27 cellular contexts compared by ENCODE assay signal in genomic region chr9:116141864-116142561, GRCh38. TPM values are rescaled to one million over a fixed set of nuclear protein-coding genes. Genes with fewer than 3 reads are reported as not detected.
DNase-seq lines count a peak whose midpoint lies in the region; ATAC-seq, FAIRE-seq and TF ChIP-seq lines count a peak whose summit lies in the region.
"Had no signal": no experiment of that assay in that cellular context is flagged by ENCODE, and none has a peak within 500 bp of the region (broad histone marks: within the 10 kb centered on the region; RNA-seq: fewer than 3 reads in every experiment).

No MANE protein-coding gene starts in this region.

- no peak for TF ChIP-seq CTCF in HepG2 (CRISPR knock-in tag; IDR thresholded peaks at IDR 0.05)
- TF ChIP-seq CTCF in right lobe of liver (IDR thresholded peaks at IDR 0.05): no peak
- TF ChIP-seq CTCF in OCI-LY3 (IDR thresholded peaks at IDR 0.05; ENCODE audit: low read depth, low read length): no peak
- no peak for TF ChIP-seq CTCF in epithelial cell of esophagus (IDR thresholded peaks at IDR 0.05; ENCODE audit: insufficient read depth, low read depth, low read length, missing control alignments)
- no peak for TF ChIP-seq CTCF in psoas muscle (IDR thresholded peaks at IDR 0.05)

- no peak overlapping the region for H3K4me2 ChIP-seq in HepG2 (ENCODE audit: low read depth, low read length)
- H3K4me2 ChIP-seq in OCI-LY3 (ENCODE audit: low read length): 0 out of 2 replicates have a peak overlapping the region, but pooled peaks have one; percentile 62

- POLR2A ChIA-PET in HepG2 (lab: Yijun Ruan, JAX): no interaction called here

- DNase-seq in HepG2 (ENCODE audit: low spot score) (no peak), right lobe of liver (no peak), epithelial cell of esophagus (ENCODE audit: low read depth) (peak; percentile 84), SIG-M5 treated with dmso at 0.1 percent for 504 hours (lab: John Stamatoyannopoulos, UW; ENCODE audit: unreplicated experiment) (no peak), AML-193 (lab: John Stamatoyannopoulos, UW) (no peak), psoas muscle (no peak)
- DNase-seq: activated CD4-positive, alpha-beta T cell treated with anti-CD3 and anti-CD28 coated beads, Interleukin-2, amount 50 U/mL, for 48 hours; activated CD4-positive, CD25-positive, alpha-beta regulatory T cell; activated gamma-delta T cell; CD8-positive, alpha-beta memory T cell; DMS53; islet precursor cell; NCI-H1092; NCI-H2029; NCI-H2227 treated with DMSO at 0.1 percent for 48 hours; RPMI8226; T1000 had no signal

- CTCF ChIA-PET in HepG2 (lab: Yijun Ruan, JAX; ENCODE audit: low intra/inter-chr PET ratio, low total read pairs): no interaction called here

- ATAC-seq in HepG2: no peak
- ATAC-seq in right lobe of liver: no peak
- no peak for ATAC-seq in psoas muscle
- ATAC-seq in GM18867 (IDR thresholded peaks at IDR 0.05; ENCODE audit: unreplicated experiment): no peak
- ATAC-seq: gastroesophageal sphincter; GM12878; HCT116; stimulated activated effector memory CD8-positive, alpha-beta T cell treated with anti-CD3 and anti-CD28 coated beads, Interleukin-12 subunit alpha, Interleukin-12 subunit beta, amount 100 ng/mL, for 72 hours had no signal

- no peaks in the 10 kb centered on the region for H4K20me1 ChIP-seq in HepG2 (ENCODE audit: insufficient read depth, low read length)
- H4K20me1 ChIP-seq in OCI-LY3 (ENCODE audit: insufficient read depth, low read length): no peaks in the 10 kb centered on the region

- H3K79me2 ChIP-seq in HepG2 (ENCODE audit: insufficient read depth, low read length) (no peaks in the 10 kb centered on the region), OCI-LY3 (ENCODE audit: low read length) (no peaks in the 10 kb centered on the region)

- BruUV-seq in HepG2 (replicated peaks; lab: Mats Ljungman, UMichigan): no TSS peak

- H2AFZ ChIP-seq in HepG2 (ENCODE audit: low read length) (no peak overlapping the region), OCI-LY3 (ENCODE audit: low read depth, low read length) (no peak overlapping the region)

- no peak overlapping the region for H3K4me3 ChIP-seq in HepG2 (replicated peaks in 1 of 3; ENCODE audit: insufficient read depth in 1 of 3, low read depth in 2 of 3, low read length in 3 of 3)
- H3K4me3 ChIP-seq in right lobe of liver: no peak overlapping the region
- H3K4me3 ChIP-seq in OCI-LY3 (ENCODE audit: low read length): no peak overlapping the region
- no peak overlapping the region for H3K4me3 ChIP-seq in epithelial cell of esophagus (ENCODE audit: low read length)
- no peak overlapping the region for H3K4me3 ChIP-seq in psoas muscle
- H3K4me3 ChIP-seq: cardiac muscle cell, gastroesophageal sphincter, GM12878, lung, vagina had no signal

- FAIRE-seq in HepG2 (lab: Jason Lieb, UNC): no peak
- FAIRE-seq: GM12878 had no signal

- no peaks in the 10 kb centered on the region for H3K27me3 ChIP-seq in HepG2 (ENCODE audit: control insufficient read depth in 1 of 2, insufficient read depth in 2 of 2, low read length in 2 of 2)
- no peaks in the 10 kb centered on the region for H3K27me3 ChIP-seq in right lobe of liver
- no peaks in the 10 kb centered on the region for H3K27me3 ChIP-seq in OCI-LY3 (ENCODE audit: low read depth, low read length)
- H3K27me3 ChIP-seq in psoas muscle (ENCODE audit: insufficient read depth in 3 of 3, low read length in 2 of 3): peaks cover 0 to 9% (median 0%) of the 10 kb centered on the region in 3 donors
- H3K27me3 ChIP-seq: vagina had no signal

- H3K27ac ChIP-seq in HepG2 (ENCODE audit: extremely low read length, insufficient read depth, low read length) (no peak overlapping the region), right lobe of liver (no peak overlapping the region), OCI-LY3 (ENCODE audit: low read length) (no peak overlapping the region; the same call in 1 of the 2 replicates), psoas muscle (no peak overlapping the region)
- H3K27ac ChIP-seq: cardiac muscle cell, gastroesophageal sphincter, vagina had no signal

- no peak overlapping the region for H3K9ac ChIP-seq in HepG2 (ENCODE audit: insufficient read depth, low read depth, low read length)
- H3K9ac ChIP-seq in OCI-LY3 (ENCODE audit: low read length): no peak overlapping the region

- no peaks in the 10 kb centered on the region for H3K4me1 ChIP-seq in HepG2 (ENCODE audit: insufficient read depth, low read length)
- no peaks in the 10 kb centered on the region for H3K4me1 ChIP-seq in right lobe of liver
- peaks cover 47% of the 10 kb centered on the region for H3K4me1 ChIP-seq in OCI-LY3 (ENCODE audit: low read length)
- no peaks in the 10 kb centered on the region for H3K4me1 ChIP-seq in psoas muscle
- H3K4me1 ChIP-seq: gastroesophageal sphincter, vagina had no signal

- H3K36me3 ChIP-seq in HepG2 (replicated peaks in 1 of 2; ENCODE audit: control insufficient read depth in 1 of 2, insufficient read depth in 2 of 2, low read length in 2 of 2) (no peaks in the 10 kb centered on the region), right lobe of liver (no peaks in the 10 kb centered on the region), OCI-LY3 (replicated peaks; ENCODE audit: low read depth, low read length) (no peaks in the 10 kb centered on the region), psoas muscle (ENCODE audit: insufficient read depth in 1 of 2, low read depth in 1 of 2) (no peaks in the 10 kb centered on the region)
- H3K36me3 ChIP-seq: cardiac muscle cell, gastroesophageal sphincter, vagina had no signal

- TF ChIP-seq EP300 in HepG2 (IDR thresholded peaks at IDR 0.05; ENCODE audit: low read depth in 2 of 2, low read length in 2 of 2): no peak
- TF ChIP-seq EP300 in HepG2 (CRISPR knock-in tag; IDR thresholded peaks at IDR 0.05; ENCODE audit: borderline replicate concordance): no peak

- WGBS in HepG2 (ENCODE audit: low lambda C conversion rate): 37% methylated on average over 6 of the region's 6 CpGs
- WGBS in right lobe of liver (ENCODE audit: insufficient coverage, low coverage, low lambda C conversion rate, missing lambda C conversion rate): 71% methylated on average over 5 of the region's 6 CpGs
- 75 to 81% (median 78%) methylated on average over 6 of the region's 6 CpGs for whole genome bisulfite sequencing in psoas muscle, 3 donors

- intact Hi-C loops in HepG2 (cut with micrococcal nuclease; ENCODE audit: unreplicated experiment) (no loop called here), right lobe of liver (cut with DNase I) (no loop called here), psoas muscle (cut with DNase I) (no loop called here)

- TF ChIP-seq POLR2A in HepG2 (IDR thresholded peaks at IDR 0.05; ENCODE audit: insufficient read depth in 1 of 2, low read depth in 2 of 2, low read length in 2 of 2) (no peak), right lobe of liver (IDR thresholded peaks at IDR 0.05) (no peak)

- H3K9me3 ChIP-seq in HepG2 (ENCODE audit: low read length) (no peaks in the 10 kb centered on the region), right lobe of liver (no peaks in the 10 kb centered on the region), OCI-LY3 (ENCODE audit: insufficient read depth, low read length) (no peaks in the 10 kb centered on the region), psoas muscle (no peaks in the 10 kb centered on the region)
- H3K9me3 ChIP-seq: gastroesophageal sphincter, vagina had no signal

- no peak for TF ChIP-seq RAD21 in HepG2 (CRISPR knock-in tag; IDR thresholded peaks at IDR 0.05)

- in situ Hi-C loops in HepG2 (cut with HindIII; ENCODE audit: extremely low pct_ligation_motif_present, low pct_unique_long_range_greater_than_20kb): loop anchor here (10.0 to 25.0 kb wide), 2 partner anchors 105 to 257 kb away; no protein-coding TSS in a partner anchor

TF ChIP-seq in HepG2, 621 proteins besides CTCF, POLR2A, EP300 and RAD21:
- peak; percentile 71 for TF ChIP-seq PCBP2 (optimal IDR thresholded peaks at IDR 0.05; ENCODE audit: low read depth, low read length, poor library complexity, severe bottlenecking)
- no peak for TF ChIP-seq AGO2 (optimal IDR thresholded peaks at IDR 0.05; ENCODE audit: low read depth, low read length)
- no peak for TF ChIP-seq EED (CRISPR knock-in tag; IDR thresholded peaks at IDR 0.05)
- TF ChIP-seq HNRNPK (IDR thresholded peaks at IDR 0.05; ENCODE audit: low read depth, low read length, poor library complexity, severe bottlenecking): peak; percentile 69
- TF ChIP-seq, protein P1, sequence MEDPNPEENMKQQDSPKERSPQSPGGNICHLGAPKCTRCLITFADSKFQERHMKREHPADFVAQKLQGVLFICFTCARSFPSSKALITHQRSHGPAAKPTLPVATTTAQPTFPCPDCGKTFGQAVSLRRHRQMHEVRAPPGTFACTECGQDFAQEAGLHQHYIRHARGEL (CRISPR knock-in tag; IDR thresholded peaks at IDR 0.05): no peak
- TF ChIP-seq HOXD1 (CRISPR knock-in tag; IDR thresholded peaks at IDR 0.05): no peak

RNA-seq across cellular contexts. Expression of gene PAPPA, which starts 11.6 kb away (rescaled TPM):
- total RNA-seq in HepG2 (2016; rRNA removed; fragmentation: Illumina TruSeq; extraction: Trizol): 0.08 and 0.09 TPM in 2 replicates
- total RNA-seq in HepG2 (2016; cell fraction: cytosol; rRNA removed; fragmentation: Illumina TruSeq; extraction: Trizol; ENCODE audit: low read depth): not detected in 2 replicates
- total RNA-seq in HepG2 (2016; cell fraction: insoluble cytoplasmic fraction; rRNA removed; fragmentation: Illumina TruSeq; extraction: Trizol): 0.09 and 0.12 TPM in 2 replicates
- total RNA-seq in HepG2 (2016; cell fraction: membrane; rRNA removed; fragmentation: Illumina TruSeq; extraction: Trizol): 0.03 TPM in 2 replicates
- total RNA-seq in HepG2 (2016; cell fraction: nucleus; rRNA removed; fragmentation: Illumina TruSeq; extraction: Trizol): 0.06 TPM in 2 replicates
- 0.08 and 0.11 TPM in 2 replicates for polyA plus RNA-seq in HepG2 (2011; rRNA removed)
- 0.04 and 0.09 TPM in 2 replicates for polyA plus RNA-seq in HepG2 (2011; cell fraction: cytosol; rRNA removed)
- polyA plus RNA-seq in HepG2 (2011; cell fraction: nucleus; rRNA removed): 0.14 TPM in 2 replicates
- polyA plus RNA-seq in HepG2 (2012): 0.24 and 0.51 TPM in 2 replicates
- not detected in 2 replicates for polyA plus RNA-seq in HepG2 (2016; cell fraction: cytosol; fragmentation: Illumina TruSeq; extraction: Trizol; ENCODE audit: low read depth)
- 0.07 and 0.09 TPM in 2 replicates for polyA plus RNA-seq in HepG2 (2016; cell fraction: insoluble cytoplasmic fraction; fragmentation: Illumina TruSeq; extraction: Trizol; ENCODE audit: low read depth)
- 0.02 TPM in 1 of 2 replicates, not detected in the other for polyA plus RNA-seq in HepG2 (2016; cell fraction: membrane; fragmentation: Illumina TruSeq; extraction: Trizol; ENCODE audit: low read depth)
- polyA plus RNA-seq in HepG2 (2016; cell fraction: nucleus; fragmentation: Illumina TruSeq; extraction: Trizol; ENCODE audit: insufficient read depth, low read depth): 0.09 and 0.75 TPM in 2 replicates
- 0.16 and 9.2 TPM in 2 replicates for polyA minus RNA-seq in HepG2 (2011; rRNA and poly(A)+ RNA removed; ENCODE audit: low replicate concordance)
- 0.09 and 0.10 TPM in 2 replicates for polyA minus RNA-seq in HepG2 (2011; cell fraction: cytosol; rRNA and poly(A)+ RNA removed)
- polyA minus RNA-seq in HepG2 (2011; cell fraction: nucleus; rRNA and poly(A)+ RNA removed): 0.13 and 0.75 TPM in 2 replicates
- total RNA-seq in right lobe of liver: under 1 TPM; 0.07 to 0.50 (median 0.32) TPM
- total RNA-seq in psoas muscle: under 1 TPM; 0.61 to 0.88 (median 0.73) TPM
- polyA plus RNA-seq in psoas muscle: under 1 TPM; 0.07 to 0.18 (median 0.17) TPM
- total RNA-seq: CD8-positive, alpha-beta memory T cell; HT-29 had no signal
- polyA plus RNA-seq: CD8-positive, alpha-beta memory T cell had no signal
